Comparison of ENCODE assay signal across 2 cellular contexts in genomic region chr3:187709155-187709554, GRCh38.
TF ChIP-seq lines count a peak whose summit lies in the region.

No MANE protein-coding gene starts in this region.

TF ChIP-seq in IMR-90, 13 proteins besides CTCF, POLR2A, EP300 and RAD21:
- TF ChIP-seq BHLHE40 (IDR thresholded peaks at IDR 0.05; ENCODE audit: low read depth, low read length) (no peak), ELK1 (IDR thresholded peaks at IDR 0.05; ENCODE audit: borderline replicate concordance, low read depth, low read length) (no peak), NFE2L2 (IDR thresholded peaks at IDR 0.05; ENCODE audit: low read depth, low read length) (no peak), RFX5 (IDR thresholded peaks at IDR 0.05; ENCODE audit: low read depth, low read length) (no peak), RCOR1 (IDR thresholded peaks at IDR 0.05; ENCODE audit: insufficient replicate concordance, low read length) (no peak), SMC3 (IDR thresholded peaks at IDR 0.05; ENCODE audit: low read depth, low read length) (no peak), FOS (IDR thresholded peaks at IDR 0.05; ENCODE audit: low read depth, low read length) (no peak), USF2 (IDR thresholded peaks at IDR 0.05; ENCODE audit: low read depth, low read length) (no peak), CHD1 (IDR thresholded peaks at IDR 0.05; ENCODE audit: low read depth, low read length) (no peak), CEBPB (IDR thresholded peaks at IDR 0.05; ENCODE audit: low read depth, low read length) (no peak), MAFK (IDR thresholded peaks at IDR 0.05; ENCODE audit: low read depth, low read length) (no peak), MXI1 (IDR thresholded peaks at IDR 0.05; ENCODE audit: borderline replicate concordance, low read depth, low read length) (no peak), MAZ (IDR thresholded peaks at IDR 0.05; ENCODE audit: borderline replicate concordance, low read depth, low read length) (no peak)
TF ChIP-seq in IMR-90: peak in this region for 0.

TF ChIP-seq in GM12878, 131 proteins besides CTCF, POLR2A, EP300 and RAD21:
- TF ChIP-seq MEF2B (IDR thresholded peaks at IDR 0.05; ENCODE audit: partially characterized antibody, poor library complexity, severe bottlenecking): no peak
- no peak for TF ChIP-seq USF1 (IDR thresholded peaks at IDR 0.05; ENCODE audit: borderline replicate concordance, extremely low read length, insufficient read depth, low read depth, low read length)
- TF ChIP-seq MYC (IDR thresholded peaks at IDR 0.05; ENCODE audit: insufficient read depth, insufficient read length, insufficient replicate concordance, low read length, severe bottlenecking): no peak
- no peak for TF ChIP-seq ZSCAN29 (IDR thresholded peaks at IDR 0.05)
- no peak for TF ChIP-seq PML (IDR thresholded peaks at IDR 0.05; ENCODE audit: low read length)
- no peak for TF ChIP-seq TCF12 (IDR thresholded peaks at IDR 0.05; ENCODE audit: low read depth, low read length)
- no peak for TF ChIP-seq IRF3 (IDR thresholded peaks at IDR 0.05)
